Comparison of ENCODE assay signal across 22 cellular contexts in the genomic region with DNA sequence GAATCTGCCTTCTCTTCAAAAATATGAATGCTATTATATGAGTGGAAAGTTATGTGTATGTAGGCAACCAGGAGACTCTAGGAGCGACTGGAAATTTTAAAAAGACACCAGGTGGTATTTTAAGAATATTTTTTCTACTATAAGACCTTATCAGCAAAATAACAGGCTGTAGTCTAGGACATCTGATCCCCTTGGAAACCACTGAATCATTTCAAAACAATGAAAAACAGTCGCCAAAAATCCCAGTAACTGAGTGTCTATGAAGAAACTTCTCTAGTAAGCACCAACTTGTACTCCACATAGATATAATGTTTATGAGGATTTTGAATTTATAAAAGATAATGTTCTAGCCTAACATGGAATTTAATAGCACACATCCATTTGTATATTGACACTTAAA.
DNase-seq lines count a peak whose midpoint lies in the region; ATAC-seq and TF ChIP-seq lines count a peak whose summit lies in the region.
"Had no signal": no experiment of that assay in that cellular context is flagged by ENCODE, and none has a peak within 500 bp of the region (broad histone marks: within the 10 kb centered on the region; RNA-seq: fewer than 3 reads in every experiment).

No MANE protein-coding gene starts in this region.

- no peaks in the 10 kb centered on the region for H3K27me3 Mint-ChIP-seq in CD4-positive, alpha-beta memory T cell
- H3K27me3 Mint-ChIP-seq: activated CD4-positive, alpha-beta T cell treated with anti-CD3 and anti-CD28 coated beads, Interleukin-2, amount 10 ng/mL, durations not matched to agents 7 days and 5 days had no signal

- CTCF ChIA-PET in CD4-positive, alpha-beta memory T cell (lab: Charles Lee; ENCODE audit: partially characterized antibody): no interaction called here

- no peak for TF ChIP-seq POLR2A in upper lobe of left lung (IDR thresholded peaks at IDR 0.05)

- peak overlapping the region; percentile 3 for H3K27ac ChIP-seq in upper lobe of right lung
- no peak overlapping the region for H3K27ac ChIP-seq in upper lobe of left lung
- H3K27ac ChIP-seq in CD4-positive, alpha-beta memory T cell (ENCODE audit: low read depth, low read length): no peak overlapping the region
- H3K27ac ChIP-seq: 22Rv1, ascending aorta, heart right ventricle, HL-60, RWPE1 had no signal

- H3K4me1 ChIP-seq in upper lobe of right lung: no peaks in the 10 kb centered on the region
- no peaks in the 10 kb centered on the region for H3K4me1 ChIP-seq in upper lobe of left lung
- no peaks in the 10 kb centered on the region for H3K4me1 ChIP-seq in CD4-positive, alpha-beta memory T cell (ENCODE audit: insufficient read depth, low read length)
- H3K4me1 ChIP-seq: ascending aorta, heart right ventricle had no signal

- POLR2A ChIA-PET in CD4-positive, alpha-beta memory T cell (lab: Charles Lee; ENCODE audit: partially characterized antibody): no interaction called here

- no peaks in the 10 kb centered on the region for H3K36me3 Mint-ChIP-seq in CD4-positive, alpha-beta memory T cell
- H3K36me3 Mint-ChIP-seq: natural killer cell; stimulated activated effector memory CD8-positive, alpha-beta T cell treated with anti-CD3 and anti-CD28 coated beads, Interleukin-12 subunit alpha, Interleukin-12 subunit beta, amount 100 ng/mL, for 72 hours had no signal

- H3K4me3 Mint-ChIP-seq in CD4-positive, alpha-beta memory T cell: no peak overlapping the region
- H3K4me3 Mint-ChIP-seq: activated CD4-positive, alpha-beta T cell treated with anti-CD3 and anti-CD28 coated beads, Interleukin-2, amount 10 ng/mL, durations not matched to agents 7 days and 5 days; natural killer cell; stimulated activated effector memory CD8-positive, alpha-beta T cell treated with anti-CD3 and anti-CD28 coated beads, Interleukin-12 subunit alpha, Interleukin-12 subunit beta, amount 100 ng/mL, for 72 hours had no signal

- H3K4me3 ChIP-seq in astrocyte of the cerebellum (ENCODE audit: low read depth, low read length): no peak overlapping the region
- H3K4me3 ChIP-seq in upper lobe of right lung: no peak overlapping the region
- H3K4me3 ChIP-seq in upper lobe of left lung: no peak overlapping the region
- no peak overlapping the region for H3K4me3 ChIP-seq in CD4-positive, alpha-beta memory T cell (ENCODE audit: low read length in 2 of 2)
- H3K4me3 ChIP-seq: ascending aorta, heart right ventricle had no signal

- in situ Hi-C loops in astrocyte of the cerebellum (cut with HindIII; ENCODE audit: low sequenced_read_pairs): no loop called here

- H3K36me3 ChIP-seq in upper lobe of right lung (no peaks in the 10 kb centered on the region), upper lobe of left lung (no peaks in the 10 kb centered on the region)
- H3K36me3 ChIP-seq in CD4-positive, alpha-beta memory T cell (ENCODE audit: insufficient read depth, low read length): no peaks in the 10 kb centered on the region
- H3K36me3 ChIP-seq: ascending aorta, heart right ventricle had no signal

- intact Hi-C loops in upper lobe of right lung (cut with DNase I): no loop called here
- intact Hi-C loops in CD4-positive, alpha-beta memory T cell (cut with micrococcal nuclease): no loop called here

- no peak for TF ChIP-seq CTCF in astrocyte of the cerebellum (IDR thresholded peaks at IDR 0.05; ENCODE audit: low read depth, low read length, missing control alignments)
- TF ChIP-seq CTCF in upper lobe of right lung (IDR thresholded peaks at IDR 0.05): no peak
- TF ChIP-seq CTCF in upper lobe of left lung (IDR thresholded peaks at IDR 0.05): no peak

- peak; percentile 17 for DNase-seq in DMS 273 (lab: John Stamatoyannopoulos, UW; ENCODE audit: unreplicated experiment)
- DNase-seq in DMS 273 treated with DMSO at 0.1 percent for 48 hours (lab: John Stamatoyannopoulos, UW): no peak
- DNase-seq in astrocyte of the cerebellum (ENCODE audit: low read depth): peak; percentile 39
- peak; percentile 17 for DNase-seq in hepatic stellate cell (ENCODE audit: low spot score)
- no peak for DNase-seq in upper lobe of right lung
- no peak for DNase-seq in upper lobe of left lung
- DNase-seq in CD4-positive, alpha-beta memory T cell: no peak
- DNase-seq: activated CD4-positive, alpha-beta T cell treated with anti-CD3 and anti-CD28 coated beads, Interleukin-2, amount 10 ng/mL, durations not matched to agents 7 days and 5 days; effector CD8-positive, alpha-beta T cell; heart right ventricle; left colon; natural killer cell; NCI-H187; NCI-H774; right cardiac atrium; stimulated activated CD4-positive, alpha-beta T cell treated with anti-CD3 and anti-CD28 coated beads, Interleukin-4, amount 100 ng/mL, for 24 hours had no signal

- ATAC-seq in upper lobe of right lung (no peak), HG03571 (IDR thresholded peaks at IDR 0.05; ENCODE audit: unreplicated experiment) (no peak), upper lobe of left lung (ENCODE audit: low FRiP score in 2 of 2) (no peak)
- ATAC-seq: heart right ventricle; left colon; natural killer cell; right cardiac atrium; stimulated activated effector memory CD8-positive, alpha-beta T cell treated with anti-CD3 and anti-CD28 coated beads, Interleukin-12 subunit alpha, Interleukin-12 subunit beta, amount 100 ng/mL, for 72 hours had no signal

- H3K9me3 ChIP-seq in upper lobe of right lung: no peaks in the 10 kb centered on the region
- H3K9me3 ChIP-seq in upper lobe of left lung: no peaks in the 10 kb centered on the region
- H3K9me3 ChIP-seq in CD4-positive, alpha-beta memory T cell (ENCODE audit: control insufficient read depth in 1 of 2, low read length in 2 of 2): no peaks in the 10 kb centered on the region
- H3K9me3 ChIP-seq: ascending aorta, heart right ventricle had no signal

- TF ChIP-seq EP300 in upper lobe of left lung (IDR thresholded peaks at IDR 0.05): no peak

- no peak overlapping the region for H3K27ac Mint-ChIP-seq in CD4-positive, alpha-beta memory T cell
- H3K27ac Mint-ChIP-seq: activated CD4-positive, alpha-beta T cell treated with anti-CD3 and anti-CD28 coated beads, Interleukin-2, amount 10 ng/mL, durations not matched to agents 7 days and 5 days; natural killer cell; stimulated activated effector memory CD8-positive, alpha-beta T cell treated with anti-CD3 and anti-CD28 coated beads, Interleukin-12 subunit alpha, Interleukin-12 subunit beta, amount 100 ng/mL, for 72 hours had no signal

- H3K9me3 Mint-ChIP-seq in CD4-positive, alpha-beta memory T cell: peaks cover 0 to 6% (median 3%) of the 10 kb centered on the region in 8 donors
- H3K9me3 Mint-ChIP-seq: activated CD4-positive, alpha-beta T cell treated with anti-CD3 and anti-CD28 coated beads, Interleukin-2, amount 10 ng/mL, durations not matched to agents 7 days and 5 days had no signal

- 63 to 73% methylated on average over 2 of the region's 2 CpGs for WGBS in upper lobe of left lung, 2 donors

- no peaks in the 10 kb centered on the region for H3K4me1 Mint-ChIP-seq in CD4-positive, alpha-beta memory T cell
- H3K4me1 Mint-ChIP-seq: activated CD4-positive, alpha-beta T cell treated with anti-CD3 and anti-CD28 coated beads, Interleukin-2, amount 10 ng/mL, durations not matched to agents 7 days and 5 days; natural killer cell; stimulated activated effector memory CD8-positive, alpha-beta T cell treated with anti-CD3 and anti-CD28 coated beads, Interleukin-12 subunit alpha, Interleukin-12 subunit beta, amount 100 ng/mL, for 72 hours had no signal

- H3K27me3 ChIP-seq in upper lobe of right lung: no peaks in the 10 kb centered on the region
- no peaks in the 10 kb centered on the region for H3K27me3 ChIP-seq in upper lobe of left lung
- no peaks in the 10 kb centered on the region for H3K27me3 ChIP-seq in CD4-positive, alpha-beta memory T cell (ENCODE audit: insufficient read depth, low read length)
- H3K27me3 ChIP-seq: ascending aorta, heart right ventricle had no signal

Comparison
In these comparisons a context has a peak if more than half of its experiments do, and no peak if none do; other contexts are left out.
1. DNase-seq: peak in DMS 273 (single experiment), astrocyte of the cerebellum (single experiment) and hepatic stellate cell (single experiment); none in DMS 273 treated with DMSO at 0.1 percent for 48 hours (single experiment), upper lobe of right lung (single experiment), upper lobe of left lung (0 of 2) and CD4-positive, alpha-beta memory T cell (0 of 5).